ENCODE assay signal across 8 cellular contexts in genomic region chr14:69726761-69727511, GRCh38. TPM values are rescaled to one million over a fixed set of nuclear protein-coding genes. Genes with fewer than 3 reads are reported as not detected.
A peak's percentile ranks its signal among the peaks of the same experiment; 100 is the strongest.
DNase-seq lines count a peak whose midpoint lies in the region; ATAC-seq and TF ChIP-seq lines count a peak whose summit lies in the region.

No MANE protein-coding gene starts in this region.

- TF ChIP-seq POLR2A in adrenal gland (IDR thresholded peaks at IDR 0.05): no peak

- ATAC-seq in left cardiac atrium: peak; percentile 96 to 97

- H3K9me3 Mint-ChIP-seq in progenitor cell of endocrine pancreas (ENCODE audit: low read depth): no peaks in the 10 kb centered on the region

- no peaks in the 10 kb centered on the region for H3K27me3 ChIP-seq in MG63
- H3K27me3 ChIP-seq in adrenal gland: no peaks in the 10 kb centered on the region

- peak overlapping the region in 3 of 5 donors; percentile 23 to 75 (median 53) for H3K27ac ChIP-seq in adrenal gland

- H3K4me3 Mint-ChIP-seq in progenitor cell of endocrine pancreas (ENCODE audit: low read depth): peak overlapping the region; percentile 58

- WGBS in adrenal gland, 4 donors: 3 to 4% (median 3%) methylated on average over 23 to 51 of the region's 51 CpGs

- H3K27ac Mint-ChIP-seq in progenitor cell of endocrine pancreas: no peak overlapping the region

- H3K9me3 ChIP-seq in MG63 (no peaks in the 10 kb centered on the region), adrenal gland (replicated peaks in 1 of 3) (no peaks in the 10 kb centered on the region)

- peak; percentile 96 to 100 (median 98) for TF ChIP-seq CTCF in adrenal gland (IDR thresholded peaks at IDR 0.05)
- peak; percentile 99 for TF ChIP-seq CTCF in progenitor cell of endocrine pancreas (IDR thresholded peaks at IDR 0.05; ENCODE audit: unreplicated experiment)

- no peaks in the 10 kb centered on the region for H3K36me3 Mint-ChIP-seq in progenitor cell of endocrine pancreas (ENCODE audit: insufficient read depth)

- no peaks in the 10 kb centered on the region for H3K4me1 Mint-ChIP-seq in progenitor cell of endocrine pancreas (ENCODE audit: low read depth)

- DNase-seq in ELR (ENCODE audit: low read depth): peak; percentile 70
- DNase-seq in H4 (ENCODE audit: low spot score): peak; percentile 39
- DNase-seq in MG63: peak; percentile 49
- peak; percentile 70 for DNase-seq in T follicular helper cell (ENCODE audit: low read depth)
- DNase-seq in adrenal gland: peak; percentile 71 to 91 (median 83)
- DNase-seq in left cardiac atrium: peak; percentile 88
- peak; percentile 79 for DNase-seq in progenitor cell of endocrine pancreas (ENCODE audit: low spot score, unreplicated experiment)
- peak; percentile 84 for DNase-seq in ureter (ENCODE audit: low spot score)

- peaks cover 34% of the 10 kb centered on the region for H3K27me3 Mint-ChIP-seq in progenitor cell of endocrine pancreas

- H3K36me3 ChIP-seq in MG63: no peaks in the 10 kb centered on the region
- H3K36me3 ChIP-seq in adrenal gland (replicated peaks in 1 of 2): no peaks in the 10 kb centered on the region

- intact Hi-C loops in adrenal gland (cut with DNase I): loop anchor here (5.0 kb wide), 2 partner anchors 125 to 140 kb away; no protein-coding TSS in a partner anchor
- intact Hi-C loops in left cardiac atrium (cut with DNase I): loop anchor here (1.0 to 5.0 kb wide), 4 partner anchors 125 to 190 kb away; no protein-coding TSS in a partner anchor

- H3K4me3 ChIP-seq in MG63: peak overlapping the region; percentile 30
- peak overlapping the region in 2 of 4 donors; percentile 5 to 48 for H3K4me3 ChIP-seq in adrenal gland

- peaks cover 4 to 20% of the 10 kb centered on the region in 2 donors for H3K4me1 ChIP-seq in adrenal gland (replicated peaks in 1 of 2)

RNA-seq across cellular contexts. Expression of gene SRSF5, which starts 40.0 kb away (rescaled TPM):
- total RNA-seq in H4 (2014; rRNA removed; shearing (Covaris generic)): 83.3 and 86.9 TPM in 2 replicates
- total RNA-seq in MG63 (2014; rRNA removed; shearing (Covaris generic); ENCODE audit: low replicate concordance): 40.4 and 159 TPM in 2 replicates
- total RNA-seq in adrenal gland (100 to 1,000 TPM; 144 to 387 (median 254) TPM), left cardiac atrium (100 to 1,000 TPM; 173 to 284 TPM), progenitor cell of endocrine pancreas (379 and 402 TPM in 2 replicates), ureter (377 TPM)
- 100 to 1,000 TPM; 296 to 912 (median 745) TPM for polyA plus RNA-seq in adrenal gland
